Comparison of ENCODE assay signal across 1 cellular context in the genomic region with DNA sequence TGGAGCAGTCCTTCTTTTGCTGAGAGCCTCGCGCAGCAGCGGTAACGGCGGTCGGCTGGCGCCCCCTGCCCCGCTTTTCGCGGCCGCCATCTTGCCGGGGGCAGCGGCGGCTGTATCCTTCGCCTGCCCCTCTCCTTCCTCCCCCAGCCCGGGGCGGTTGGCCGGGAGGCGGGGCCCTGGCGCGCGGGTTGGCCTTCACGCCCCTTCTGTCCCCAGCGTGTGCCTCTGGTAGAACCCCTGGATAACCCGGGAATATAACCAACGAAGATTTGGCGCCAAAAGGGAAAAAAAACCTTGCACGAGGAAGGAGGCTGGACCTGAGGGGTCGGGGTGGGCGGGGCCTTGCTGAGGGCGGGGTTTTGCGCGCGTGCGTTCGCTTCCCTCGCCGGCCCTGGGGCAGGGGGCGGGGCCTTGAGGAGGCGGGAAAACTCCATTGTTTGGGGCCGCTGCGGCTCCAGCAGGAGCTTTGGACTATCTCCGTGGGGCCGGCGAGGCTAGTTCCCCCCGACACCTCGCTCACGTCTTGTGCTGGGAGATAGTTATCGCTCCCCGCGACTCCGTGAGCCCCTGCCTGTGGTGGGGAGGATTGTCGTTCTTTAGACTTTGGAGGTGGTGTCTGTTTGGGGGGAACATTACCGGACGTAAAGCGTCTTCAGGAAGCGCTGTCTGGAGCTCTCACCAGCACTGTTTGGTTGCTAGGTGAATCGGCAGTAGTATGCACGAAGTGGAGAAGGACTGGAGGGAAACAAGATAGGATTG.
TF ChIP-seq lines count a peak whose summit lies in the region.

No MANE protein-coding gene starts in this region.

TF ChIP-seq in A549, 52 proteins besides CTCF, POLR2A, EP300 and RAD21 (continued from another document):
- TF ChIP-seq ZSCAN20 (CRISPR knock-in tag; IDR thresholded peaks at IDR 0.05): no peak
- TF ChIP-seq, protein P1, sequence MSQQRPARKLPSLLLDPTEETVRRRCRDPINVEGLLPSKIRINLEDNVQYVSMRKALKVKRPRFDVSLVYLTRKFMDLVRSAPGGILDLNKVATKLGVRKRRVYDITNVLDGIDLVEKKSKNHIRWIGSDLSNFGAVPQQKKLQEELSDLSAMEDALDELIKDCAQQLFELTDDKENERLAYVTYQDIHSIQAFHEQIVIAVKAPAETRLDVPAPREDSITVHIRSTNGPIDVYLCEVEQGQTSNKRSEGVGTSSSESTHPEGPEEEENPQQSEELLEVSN (IDR thresholded peaks at IDR 0.05; ENCODE audit: borderline replicate concordance, low read depth): peak; percentile 62
- TF ChIP-seq, protein P2, sequence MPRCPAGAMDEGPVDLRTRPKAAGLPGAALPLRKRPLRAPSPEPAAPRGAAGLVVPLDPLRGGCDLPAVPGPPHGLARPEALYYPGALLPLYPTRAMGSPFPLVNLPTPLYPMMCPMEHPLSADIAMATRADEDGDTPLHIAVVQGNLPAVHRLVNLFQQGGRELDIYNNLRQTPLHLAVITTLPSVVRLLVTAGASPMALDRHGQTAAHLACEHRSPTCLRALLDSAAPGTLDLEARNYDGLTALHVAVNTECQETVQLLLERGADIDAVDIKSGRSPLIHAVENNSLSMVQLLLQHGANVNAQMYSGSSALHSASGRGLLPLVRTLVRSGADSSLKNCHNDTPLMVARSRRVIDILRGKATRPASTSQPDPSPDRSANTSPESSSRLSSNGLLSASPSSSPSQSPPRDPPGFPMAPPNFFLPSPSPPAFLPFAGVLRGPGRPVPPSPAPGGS (IDR thresholded peaks at IDR 0.05): no peak; the same call in 2 of the 3 replicates
- TF ChIP-seq HDAC2 (IDR thresholded peaks at IDR 0.05): no peak
- no peak for TF ChIP-seq RCOR1 (IDR thresholded peaks at IDR 0.05; ENCODE audit: low read depth, low read length)
- TF ChIP-seq HOXA7 (CRISPR knock-in tag; IDR thresholded peaks at IDR 0.05): no peak
- TF ChIP-seq, protein P3, sequence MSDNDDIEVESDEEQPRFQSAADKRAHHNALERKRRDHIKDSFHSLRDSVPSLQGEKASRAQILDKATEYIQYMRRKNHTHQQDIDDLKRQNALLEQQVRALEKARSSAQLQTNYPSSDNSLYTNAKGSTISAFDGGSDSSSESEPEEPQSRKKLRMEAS (IDR thresholded peaks at IDR 0.05): peak; percentile 45; the same call in 1 of the 2 replicates
- TF ChIP-seq, protein P4, sequence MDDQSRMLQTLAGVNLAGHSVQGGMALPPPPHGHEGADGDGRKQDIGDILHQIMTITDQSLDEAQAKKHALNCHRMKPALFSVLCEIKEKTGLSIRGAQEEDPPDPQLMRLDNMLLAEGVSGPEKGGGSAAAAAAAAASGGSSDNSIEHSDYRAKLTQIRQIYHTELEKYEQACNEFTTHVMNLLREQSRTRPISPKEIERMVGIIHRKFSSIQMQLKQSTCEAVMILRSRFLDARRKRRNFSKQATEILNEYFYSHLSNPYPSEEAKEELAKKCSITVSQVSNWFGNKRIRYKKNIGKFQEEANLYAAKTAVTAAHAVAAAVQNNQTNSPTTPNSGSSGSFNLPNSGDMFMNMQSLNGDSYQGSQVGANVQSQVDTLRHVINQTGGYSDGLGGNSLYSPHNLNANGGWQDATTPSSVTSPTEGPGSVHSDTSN (IDR thresholded peaks at IDR 0.05): no peak
